Comparison of ENCODE assay signal across 7 cellular contexts in the genomic region with DNA sequence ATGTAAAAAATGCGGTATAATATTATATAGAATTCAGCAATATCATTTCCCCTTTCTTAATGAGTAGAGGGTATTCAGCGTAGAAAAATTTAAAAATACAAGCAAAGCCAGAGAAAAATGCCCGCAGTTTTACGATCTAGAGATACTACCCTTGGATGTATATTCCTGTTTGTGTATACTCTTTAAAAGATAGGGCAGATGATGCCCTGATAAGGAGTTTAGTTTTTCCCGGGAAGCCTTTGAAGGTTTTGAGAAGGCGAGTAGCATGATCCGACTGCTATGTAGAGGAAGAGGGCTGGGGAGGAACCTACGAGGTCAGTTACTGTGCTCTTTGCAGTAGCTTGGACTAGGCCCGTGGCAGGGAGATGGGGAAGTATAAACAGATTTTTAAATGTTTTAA. TPM values are rescaled to one million over a fixed set of nuclear protein-coding genes. Genes with fewer than 3 reads are reported as not detected.
A peak's percentile ranks its signal among the peaks of the same experiment; 100 is the strongest.
DNase-seq lines count a peak whose midpoint lies in the region; ATAC-seq and TF ChIP-seq lines count a peak whose summit lies in the region.

No MANE protein-coding gene starts in this region.

- no peaks in the 10 kb centered on the region for H3K9me3 ChIP-seq in cardiac muscle cell (ENCODE audit: low read depth)

- H3K4me3 Mint-ChIP-seq in activated CD8-positive, alpha-beta T cell treated with anti-CD3 and anti-CD28 coated beads for 36 hours: peak overlapping the region; percentile 93

- TF ChIP-seq CTCF in activated CD8-positive, alpha-beta T cell treated with anti-CD3 and anti-CD28 coated beads for 36 hours (IDR thresholded peaks at IDR 0.05): no peak
- TF ChIP-seq CTCF in cardiac muscle cell (IDR thresholded peaks at IDR 0.05; ENCODE audit: low read depth, low read length): no peak

- H3K4me3 ChIP-seq in cardiac muscle cell: peak overlapping the region; percentile 96

- POLR2A ChIA-PET in activated CD8-positive, alpha-beta T cell treated with anti-CD3 and anti-CD28 coated beads for 36 hours (lab: Charles Lee): interaction anchor here (0.5 to 4.9 kb wide), 7 partner anchors 11 to 244 kb away, joined by 3 to 42 read pairs (median 4); partner anchors contain the start of gene KLHL24

- no peaks in the 10 kb centered on the region for H3K27me3 ChIP-seq in cardiac muscle cell

- H3K36me3 ChIP-seq in cardiac muscle cell: no peaks in the 10 kb centered on the region

- H3K27ac Mint-ChIP-seq in activated CD8-positive, alpha-beta T cell treated with anti-CD3 and anti-CD28 coated beads for 36 hours: peak overlapping the region; percentile 92

- H3K4me1 ChIP-seq in cardiac muscle cell (ENCODE audit: low read depth): peaks cover 22% of the 10 kb centered on the region

- intact Hi-C loops in activated CD8-positive, alpha-beta T cell treated with anti-CD3 and anti-CD28 coated beads for 36 hours (cut with micrococcal nuclease): no loop called here

- H3K27me3 Mint-ChIP-seq in activated CD8-positive, alpha-beta T cell treated with anti-CD3 and anti-CD28 coated beads for 36 hours: no peaks in the 10 kb centered on the region

- DNase-seq in G401 (ENCODE audit: low spot score): peak; percentile 74
- peak; percentile 47 for DNase-seq in M059J (ENCODE audit: low read depth)
- DNase-seq in activated CD8-positive, alpha-beta T cell treated with anti-CD3 and anti-CD28 coated beads for 36 hours: peak; percentile 23
- DNase-seq in cardiac muscle cell (ENCODE audit: low read depth in 1 of 2, low spot score in 1 of 2): peak; percentile 47 to 48
- peak; percentile 32 for DNase-seq in putamen (ENCODE audit: low spot score)

- no peak for ATAC-seq in activated CD8-positive, alpha-beta T cell treated with anti-CD3 and anti-CD28 coated beads for 36 hours
- ATAC-seq in HG03175 (IDR thresholded peaks at IDR 0.05; ENCODE audit: unreplicated experiment) (no peak), GM19351 (IDR thresholded peaks at IDR 0.05; ENCODE audit: unreplicated experiment) (no peak)

- peaks cover 27% of the 10 kb centered on the region for H3K36me3 Mint-ChIP-seq in activated CD8-positive, alpha-beta T cell treated with anti-CD3 and anti-CD28 coated beads for 36 hours (ENCODE audit: low read depth)

- H3K9me3 Mint-ChIP-seq in activated CD8-positive, alpha-beta T cell treated with anti-CD3 and anti-CD28 coated beads for 36 hours: no peaks in the 10 kb centered on the region

- CTCF ChIA-PET in activated CD8-positive, alpha-beta T cell treated with anti-CD3 and anti-CD28 coated beads for 36 hours (lab: Charles Lee): interaction anchor here (2.1 to 2.7 kb wide), 2 partner anchors 62 to 68 kb away, joined by 6 to 15 read pairs; partner anchors contain the start of gene KLHL24

- no peak overlapping the region for H3K27ac ChIP-seq in cardiac muscle cell

- in situ Hi-C loops in G401 (cut with HindIII; ENCODE audit: low sequenced_read_pairs): no loop called here

- H3K4me1 Mint-ChIP-seq in activated CD8-positive, alpha-beta T cell treated with anti-CD3 and anti-CD28 coated beads for 36 hours (ENCODE audit: low read depth): peaks cover 38% of the 10 kb centered on the region

RNA-seq across cellular contexts. Expression of gene YEATS2, which starts 1.2 kb away (rescaled TPM):
- 32.1 and 34.2 TPM in 2 replicates for total RNA-seq in G401 (2014; rRNA removed; shearing (Covaris generic))
- 28.9 and 41.4 TPM in 2 replicates for total RNA-seq in M059J (2014; rRNA removed; shearing (Covaris generic))
- 10 to 100 TPM; 65.0 to 67.7 TPM for total RNA-seq in activated CD8-positive, alpha-beta T cell treated with anti-CD3 and anti-CD28 coated beads for 36 hours
- total RNA-seq in cardiac muscle cell: 27.4 and 34.9 TPM in 2 replicates
- 15.7 and 23.7 TPM in 2 replicates for polyA plus RNA-seq in cardiac muscle cell

Comparison
In these comparisons a context has a peak if more than half of its experiments do, and no peak if none do; other contexts are left out.
1. DNase-seq: peak in every context shown above with its lines; median percentile 74 in G401; 48 in cardiac muscle cell; 47 in M059J; 32 in putamen; 23 in activated CD8-positive, alpha-beta T cell treated with anti-CD3 and anti-CD28 coated beads for 36 hours.